Comparison of ENCODE assay signal across 24 cellular contexts in genomic region chr11:16456366-16456765, GRCh38.
"Had no signal": no experiment of that assay in that cellular context is flagged by ENCODE, and none has a peak within 500 bp of the region (broad histone marks: within the 10 kb centered on the region; RNA-seq: fewer than 3 reads in every experiment).

No MANE protein-coding gene starts in this region.

- DNase-seq: activated CD4-positive, alpha-beta T cell treated with anti-CD3 and anti-CD28 coated beads for 48 hours; activated CD4-positive, alpha-beta T cell treated with anti-CD3 and anti-CD28 coated beads, Interleukin-2, amount 50 U/mL, for 48 hours; activated CD4-positive, CD25-positive, alpha-beta regulatory T cell treated with anti-CD3 and anti-CD28 coated beads, Interleukin-2, amount 50 U/mL, for 72 hours; activated CD8-positive, alpha-beta memory T cell treated with anti-CD3 and anti-CD28 coated beads for 24 hours; activated gamma-delta T cell; activated naive CD4-positive, alpha-beta T cell treated with anti-CD3 and anti-CD28 coated beads for 36 hours; activated T-cell treated with anti-CD3 and anti-CD28 coated beads, Interleukin-2, amount 50 U/mL, for 4 hours; amygdala; central memory CD4-positive, alpha-beta T cell; KG1; NCI-H1092; NCI-H1417; NCI-H1694; NCI-H2029; NCI-H345; NCI-H510A; NCI-H526 treated with DMSO at 0.1 percent for 48 hours; NCI-H82; NK-92 treated with Interleukin-12 subunit alpha and Interleukin-12 subunit beta, amount 100 ng/mL, for 24 hours; Peyer's patch; SHP77 had no signal

- ATAC-seq: activated T-cell treated with anti-CD3 and anti-CD28 coated beads, Interleukin-2, amount 50 U/mL, for 4 hours; activated T-helper 17 cell treated with anti-CD3 and anti-CD28 coated beads, Interleukin-2, amount 50 U/mL, for 72 hours; WTC11 had no signal

- H3K4me3 ChIP-seq: Peyer's patch, SJSA1 had no signal

- H3K36me3 ChIP-seq: Peyer's patch, SJSA1 had no signal

- H3K4me1 ChIP-seq: Peyer's patch, SJSA1 had no signal

- H3K9me3 ChIP-seq: Peyer's patch, SJSA1 had no signal

- H3K27ac ChIP-seq: Peyer's patch, SJSA1 had no signal

- H3K27me3 ChIP-seq: Peyer's patch, SJSA1 had no signal
